Comparison of ENCODE assay signal across 8 cellular contexts in the genomic region with DNA sequence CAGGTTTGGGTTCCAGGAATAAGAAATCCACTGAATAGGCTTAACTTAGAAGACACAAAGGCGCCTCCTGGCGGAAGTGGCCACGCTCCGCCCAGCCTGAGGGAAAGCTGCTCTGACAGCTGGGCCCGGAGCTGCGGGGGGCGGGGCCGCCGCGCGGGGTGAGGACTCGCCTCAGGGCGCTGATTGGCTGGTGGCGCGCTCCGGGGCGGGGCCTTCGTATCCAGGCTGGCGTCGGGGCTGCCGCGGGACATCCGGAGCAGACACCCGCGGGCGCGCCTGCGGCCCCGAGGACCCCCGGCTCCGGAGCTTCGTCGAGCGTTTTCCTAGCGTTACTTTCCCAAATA. TPM values are rescaled to one million over a fixed set of nuclear protein-coding genes. Genes with fewer than 3 reads are reported as not detected.
DNase-seq lines count a peak whose midpoint lies in the region; ATAC-seq and TF ChIP-seq lines count a peak whose summit lies in the region.
"Not testable (repeated sequence)": the region's sequence is repeated elsewhere in the genome, so short reads cannot be mapped to it uniquely, and the experiment has no call there.

No MANE protein-coding gene starts in this region.

- not testable (repeated sequence) for H3K36me3 Mint-ChIP-seq in activated CD8-positive, alpha-beta T cell treated with anti-CD3 and anti-CD28 coated beads, Interleukin-2, amount 10 ng/mL, durations not matched to agents 7 days and 5 days (ENCODE audit: low read depth)

- H3K4me1 Mint-ChIP-seq in activated CD8-positive, alpha-beta T cell treated with anti-CD3 and anti-CD28 coated beads, Interleukin-2, amount 10 ng/mL, durations not matched to agents 7 days and 5 days (ENCODE audit: low read depth) = not testable (repeated sequence)

- not testable (repeated sequence) for TF ChIP-seq CTCF in DND-41 (IDR thresholded peaks at IDR 0.05; ENCODE audit: borderline replicate concordance, extremely low read depth, low read length, poor library complexity, severe bottlenecking); mucosa of descending colon (IDR thresholded peaks at IDR 0.05)

- H3K36me3 ChIP-seq in DND-41 (ENCODE audit: insufficient read depth, low read length); HUES6 (ENCODE audit: control insufficient read depth, insufficient read depth, low read length); esophagus (ENCODE audit: control insufficient read depth in 2 of 2, insufficient read depth in 2 of 2, low read length in 1 of 2); mucosa of descending colon (ENCODE audit: low read depth): not testable (repeated sequence)

- POLR2A ChIA-PET in activated CD8-positive, alpha-beta T cell treated with anti-CD3 and anti-CD28 coated beads, Interleukin-2, amount 10 ng/mL, durations not matched to agents 7 days and 5 days (lab: Charles Lee) = interaction anchor here (0.6 kb wide), 1 partner anchor 37 kb away, joined by 3 read pairs; no protein-coding TSS in a partner anchor

- CTCF ChIA-PET in activated CD8-positive, alpha-beta T cell treated with anti-CD3 and anti-CD28 coated beads, Interleukin-2, amount 10 ng/mL, durations not matched to agents 7 days and 5 days (lab: Charles Lee) = not testable (repeated sequence)

- peak overlapping the region; percentile 59; the same call in 1 of the 2 replicates for H3K27ac ChIP-seq in DND-41 (ENCODE audit: low read length)
- not testable (repeated sequence) for H3K27ac ChIP-seq in HUES6 (ENCODE audit: low read depth, low read length)
- H3K27ac ChIP-seq in esophagus (ENCODE audit: low read depth in 2 of 2, low read length in 1 of 2) = peak overlapping the region; percentile 84 to 91

- intact Hi-C loops in mucosa of descending colon (cut with DNase I, micrococcal nuclease) = not testable (repeated sequence)

- not testable (repeated sequence) for H3K4me2 ChIP-seq in DND-41 (ENCODE audit: insufficient read depth, low read length)

- peak overlapping the region; percentile 62; the same call in 1 of the 2 replicates for H3K9ac ChIP-seq in DND-41 (ENCODE audit: low read depth, low read length)
- peak overlapping the region; percentile 94 for H3K9ac ChIP-seq in HUES6 (ENCODE audit: low read length)

- not testable (repeated sequence) for H3K9me3 Mint-ChIP-seq in activated CD8-positive, alpha-beta T cell treated with anti-CD3 and anti-CD28 coated beads, Interleukin-2, amount 10 ng/mL, durations not matched to agents 7 days and 5 days (ENCODE audit: insufficient read depth)

- H4K20me1 ChIP-seq in DND-41 (ENCODE audit: insufficient read depth, low read length) = not testable (repeated sequence)

- not testable (repeated sequence) for DNase-seq in DND-41; activated CD8-positive, alpha-beta T cell treated with anti-CD3 and anti-CD28 coated beads, Interleukin-2, amount 10 ng/mL, durations not matched to agents 7 days and 5 days; mucosa of descending colon; stimulated activated naive CD8-positive, alpha-beta T cell treated with anti-CD3 and anti-CD28 coated beads, Interleukin-15, Interleukin-2, amounts not matched to agents 100 U/mL and 50 U/mL, for 24 hours

- H3K27ac Mint-ChIP-seq in activated CD8-positive, alpha-beta T cell treated with anti-CD3 and anti-CD28 coated beads, Interleukin-2, amount 10 ng/mL, durations not matched to agents 7 days and 5 days = peak overlapping the region; percentile 86

- not testable (repeated sequence) for H3K4me1 ChIP-seq in DND-41 (ENCODE audit: insufficient read depth, low read length); HUES6 (ENCODE audit: control insufficient read depth, insufficient read depth, low read length); esophagus (ENCODE audit: control insufficient read depth in 2 of 2, insufficient read depth in 2 of 2, low read length in 1 of 2); mucosa of descending colon (ENCODE audit: low read depth)

- H3K4me3 Mint-ChIP-seq in activated CD8-positive, alpha-beta T cell treated with anti-CD3 and anti-CD28 coated beads, Interleukin-2, amount 10 ng/mL, durations not matched to agents 7 days and 5 days = peak overlapping the region; percentile 69

- not testable (repeated sequence) for H3K4me3 ChIP-seq in DND-41 (ENCODE audit: low read depth in 1 of 2, low read length in 2 of 2); mucosa of descending colon
- H3K4me3 ChIP-seq in HUES6 (ENCODE audit: low read depth, low read length) = peak overlapping the region; percentile 66
- H3K4me3 ChIP-seq in esophagus (ENCODE audit: low read depth in 1 of 2, low read length in 2 of 2) = peak overlapping the region; percentile 38 to 40

- H3K27me3 Mint-ChIP-seq in activated CD8-positive, alpha-beta T cell treated with anti-CD3 and anti-CD28 coated beads, Interleukin-2, amount 10 ng/mL, durations not matched to agents 7 days and 5 days (ENCODE audit: low read depth) = not testable (repeated sequence)

- not testable (repeated sequence) for H3K27me3 ChIP-seq in DND-41 (ENCODE audit: insufficient read depth, low read length, poor library complexity); HUES6 (ENCODE audit: control insufficient read depth, insufficient read depth, low read length); esophagus (ENCODE audit: control insufficient read depth in 1 of 2, insufficient read depth in 2 of 2, low read length in 2 of 2)

- not testable (repeated sequence) for H2AFZ ChIP-seq in DND-41 (ENCODE audit: low read depth, low read length)

- peaks cover 10% of the 10 kb centered on the region; the same call in 1 of the 2 replicates for H3K79me2 ChIP-seq in DND-41 (ENCODE audit: insufficient read depth, low read length)

- H3K9me3 ChIP-seq in DND-41 (ENCODE audit: insufficient read depth, low read length, severe bottlenecking); HUES6 (ENCODE audit: control insufficient read depth, insufficient read depth, low read depth, low read length); esophagus (ENCODE audit: control insufficient read depth in 2 of 2, insufficient read depth in 1 of 2, low read depth in 1 of 2, low read length in 1 of 2); mucosa of descending colon: not testable (repeated sequence)

- ATAC-seq in DND-41 (ENCODE audit: insufficient read depth, low read depth) (peak; percentile 86), GM21360 (IDR thresholded peaks at IDR 0.05; ENCODE audit: unreplicated experiment) (peak; percentile 74), HG02938 (IDR thresholded peaks at IDR 0.05; ENCODE audit: unreplicated experiment) (peak; percentile 76), mucosa of descending colon (peak; percentile 87)
- peak; percentile 82 for ATAC-seq in activated CD8-positive, alpha-beta T cell treated with anti-CD3 and anti-CD28 coated beads, Interleukin-2, amount 10 ng/mL, durations not matched to agents 7 days and 5 days
- peak; percentile 87 for ATAC-seq in stimulated activated naive CD8-positive, alpha-beta T cell treated with anti-CD3 and anti-CD28 coated beads, Interleukin-15, Interleukin-2, amounts not matched to agents 100 U/mL and 50 U/mL, for 24 hours

- WGBS in esophagus, 2 donors = no CpG with 5 or more reads among the region's 35 CpGs

RNA-seq across cellular contexts. Expression of gene CDK11A, which starts 22.4 kb away (rescaled TPM):
- total RNA-seq in activated CD8-positive, alpha-beta T cell treated with anti-CD3 and anti-CD28 coated beads, Interleukin-2, amount 10 ng/mL, durations not matched to agents 7 days and 5 days = 10 to 100 TPM; 83.6 to 85.8 TPM
- polyA plus RNA-seq in esophagus = 10 to 100 TPM; 15.4 to 56.7 TPM
- total RNA-seq in mucosa of descending colon = 10 to 100 TPM; 67.1 to 91.0 (median 83.5) TPM

RNA-seq across cellular contexts. Expression of gene NADK, which starts 31.7 kb away (rescaled TPM):
- total RNA-seq in activated CD8-positive, alpha-beta T cell treated with anti-CD3 and anti-CD28 coated beads, Interleukin-2, amount 10 ng/mL, durations not matched to agents 7 days and 5 days = 10 to 100 TPM; 82.0 to 82.9 TPM
- 10 to 100 TPM; 32.1 to 39.7 TPM for polyA plus RNA-seq in esophagus
- 100 to 1,000 TPM; 116 to 160 (median 129) TPM for total RNA-seq in mucosa of descending colon

RNA-seq across cellular contexts. Expression of gene SLC35E2B, which starts 53.9 kb away (rescaled TPM):
- total RNA-seq in activated CD8-positive, alpha-beta T cell treated with anti-CD3 and anti-CD28 coated beads, Interleukin-2, amount 10 ng/mL, durations not matched to agents 7 days and 5 days = 10 to 100 TPM; 39.6 to 40.7 TPM
- 10 to 100 TPM; 12.0 to 17.9 TPM for polyA plus RNA-seq in esophagus
- total RNA-seq in mucosa of descending colon = 10 to 100 TPM; 32.4 to 75.2 (median 73.8) TPM
